16 cellular contexts compared by ENCODE assay signal in genomic region chr7:22980422-22980821, GRCh38. TPM values are rescaled to one million over a fixed set of nuclear protein-coding genes. Genes with fewer than 3 reads are reported as not detected.
DNase-seq lines count a peak whose midpoint lies in the region; ATAC-seq and TF ChIP-seq lines count a peak whose summit lies in the region.
"Had no signal": no experiment of that assay in that cellular context is flagged by ENCODE, and none has a peak within 500 bp of the region (broad histone marks: within the 10 kb centered on the region; RNA-seq: fewer than 3 reads in every experiment).

No MANE protein-coding gene starts in this region.

- peaks cover 36% of the 10 kb centered on the region for H3K36me3 Mint-ChIP-seq in activated CD4-positive, alpha-beta T cell treated with anti-CD3 and anti-CD28 coated beads, Interleukin-2, amount 10 ng/mL, durations not matched to agents 7 days and 5 days (ENCODE audit: low read depth)

- no peak for DNase-seq in activated CD4-positive, alpha-beta T cell treated with anti-CD3 and anti-CD28 coated beads, Interleukin-2, amount 10 ng/mL, durations not matched to agents 7 days and 5 days
- no peak for DNase-seq in activated CD4-positive, alpha-beta T cell treated with anti-CD3 and anti-CD28 coated beads, Interleukin-2, amount 50 U/mL, for 48 hours
- DNase-seq in astrocyte of the spinal cord (ENCODE audit: low read depth, low spot score) = peak; percentile 82
- peak; percentile 11 for DNase-seq in hepatic stellate cell (ENCODE audit: low spot score)
- no peak for DNase-seq in aorta
- DNase-seq in epidermal melanocyte (ENCODE audit: insufficient read length, low spot score) = no peak
- DNase-seq in Peyer's patch = no peak
- DNase-seq in testis = no peak
- DNase-seq: activated CD8-positive, alpha-beta memory T cell treated with anti-CD3 and anti-CD28 coated beads for 24 hours; AML-193; NCI-H1092; stimulated activated CD4-positive, alpha-beta T cell treated with anti-CD3 and anti-CD28 coated beads, Interleukin-2, amount 100 ng/mL, for 24 hours; stimulated activated naive CD4-positive, alpha-beta T cell treated with Interleukin-2 at 50 U/mL for 16 hours had no signal

- CTCF ChIA-PET in activated CD4-positive, alpha-beta T cell treated with anti-CD3 and anti-CD28 coated beads, Interleukin-2, amount 10 ng/mL, durations not matched to agents 7 days and 5 days (lab: Charles Lee) = no interaction called here

- peak; percentile 71 for ATAC-seq in aorta (ENCODE audit: low FRiP score)
- ATAC-seq: left lobe of liver had no signal

- TF ChIP-seq CTCF in astrocyte of the spinal cord (IDR thresholded peaks at IDR 0.05; ENCODE audit: low read depth, low read length) (no peak), Peyer's patch (IDR thresholded peaks at IDR 0.05) (no peak), testis (IDR thresholded peaks at IDR 0.05) (no peak)

- no peaks in the 10 kb centered on the region for H3K9me3 Mint-ChIP-seq in activated CD4-positive, alpha-beta T cell treated with anti-CD3 and anti-CD28 coated beads, Interleukin-2, amount 10 ng/mL, durations not matched to agents 7 days and 5 days

- intact Hi-C loops in aorta (cut with DNase I) (no loop called here), testis (cut with DNase I; ENCODE audit: low total_unique reads) (no loop called here)

- no peaks in the 10 kb centered on the region for H3K4me1 Mint-ChIP-seq in activated CD4-positive, alpha-beta T cell treated with anti-CD3 and anti-CD28 coated beads, Interleukin-2, amount 10 ng/mL, durations not matched to agents 7 days and 5 days

- H3K27ac ChIP-seq in aorta (ENCODE audit: low read depth in 1 of 2, low read length in 2 of 2) (no peak overlapping the region), Peyer's patch (no peak overlapping the region), testis (no peak overlapping the region)
- H3K27ac ChIP-seq: HL-60, neutrophil had no signal

- H3K4me1 ChIP-seq in aorta (ENCODE audit: control insufficient read depth in 1 of 2, insufficient read depth in 2 of 2, low read length in 2 of 2) (peaks cover 0 to 5% of the 10 kb centered on the region in 2 donors), Peyer's patch (no peaks in the 10 kb centered on the region), testis (no peaks in the 10 kb centered on the region)

- no peak overlapping the region for H3K4me3 Mint-ChIP-seq in activated CD4-positive, alpha-beta T cell treated with anti-CD3 and anti-CD28 coated beads, Interleukin-2, amount 10 ng/mL, durations not matched to agents 7 days and 5 days

- H3K27me3 ChIP-seq in aorta (ENCODE audit: control insufficient read depth in 1 of 2, insufficient read depth in 2 of 2, low read length in 1 of 2) = no peaks in the 10 kb centered on the region
- no peaks in the 10 kb centered on the region for H3K27me3 ChIP-seq in Peyer's patch
- H3K27me3 ChIP-seq in testis = no peaks in the 10 kb centered on the region
- H3K27me3 ChIP-seq: neutrophil had no signal

- POLR2A ChIA-PET in activated CD4-positive, alpha-beta T cell treated with anti-CD3 and anti-CD28 coated beads, Interleukin-2, amount 10 ng/mL, durations not matched to agents 7 days and 5 days (lab: Charles Lee) = no interaction called here

- no peaks in the 10 kb centered on the region for H3K27me3 Mint-ChIP-seq in activated CD4-positive, alpha-beta T cell treated with anti-CD3 and anti-CD28 coated beads, Interleukin-2, amount 10 ng/mL, durations not matched to agents 7 days and 5 days

- peak overlapping the region; percentile 2 for H3K27ac Mint-ChIP-seq in activated CD4-positive, alpha-beta T cell treated with anti-CD3 and anti-CD28 coated beads, Interleukin-2, amount 10 ng/mL, durations not matched to agents 7 days and 5 days

- no peak for TF ChIP-seq POLR2A in Peyer's patch (IDR thresholded peaks at IDR 0.05)
- no peak for TF ChIP-seq POLR2A in testis (IDR thresholded peaks at IDR 0.05)

- H3K9me3 ChIP-seq in aorta (ENCODE audit: control insufficient read depth, low read length) (no peaks in the 10 kb centered on the region), Peyer's patch (no peaks in the 10 kb centered on the region), testis (no peaks in the 10 kb centered on the region)
- H3K9me3 ChIP-seq: neutrophil had no signal

- 72 to 82% methylated on average over 3 of the region's 3 CpGs for WGBS in aorta, 2 donors
- 71 to 89% methylated on average over 3 of the region's 3 CpGs for WGBS in testis, 2 donors

- in situ Hi-C loops in astrocyte of the spinal cord (cut with HindIII; ENCODE audit: low sequenced_read_pairs) = no loop called here

- H3K36me3 ChIP-seq in aorta (ENCODE audit: control insufficient read depth in 1 of 2, insufficient read depth in 2 of 2, low read length in 1 of 2) (no peaks in the 10 kb centered on the region), Peyer's patch (peaks cover 0 to 12% (median 0%) of the 10 kb centered on the region in 3 donors), testis (ENCODE audit: low read depth, missing control alignments) (no peaks in the 10 kb centered on the region)

- H3K4me3 ChIP-seq in astrocyte of the spinal cord (ENCODE audit: low read depth, low read length) (no peak overlapping the region), aorta (ENCODE audit: low read length in 2 of 2) (no peak overlapping the region), Peyer's patch (no peak overlapping the region), testis (no peak overlapping the region)

RNA-seq across cellular contexts. Expression of gene HYCC1, which starts 33.5 kb away (rescaled TPM):
- total RNA-seq in activated CD4-positive, alpha-beta T cell treated with anti-CD3 and anti-CD28 coated beads, Interleukin-2, amount 10 ng/mL, durations not matched to agents 7 days and 5 days = 10 to 100 TPM; 47.2 to 54.2 TPM
- total RNA-seq in aorta (10 to 100 TPM; 61.1 to 69.3 TPM), Peyer's patch (10 to 100 TPM; 26.0 to 47.0 (median 34.1) TPM), testis (10 to 100 TPM; 19.3 to 22.0 TPM)
- polyA plus RNA-seq in aorta (10 to 100 TPM; 21.0 to 23.8 TPM), testis (ENCODE audit: insufficient read depth, low read depth, low replicate concordance) (43.6 TPM)

Comparison
In these comparisons a context has a peak if more than half of its experiments do, and no peak if none do; other contexts are left out.
1. DNase-seq: peak in astrocyte of the spinal cord (single experiment) and hepatic stellate cell (single experiment); none in activated CD4-positive, alpha-beta T cell treated with anti-CD3 and anti-CD28 coated beads, Interleukin-2, amount 10 ng/mL, durations not matched to agents 7 days and 5 days (single experiment), activated CD4-positive, alpha-beta T cell treated with anti-CD3 and anti-CD28 coated beads, Interleukin-2, amount 50 U/mL, for 48 hours (0 of 2), aorta (0 of 2), epidermal melanocyte (single experiment), Peyer's patch (0 of 3) and testis (single experiment).